ENCODE assay signal across 12 cellular contexts in genomic region chr11:3155691-3156258, GRCh38. TPM values are rescaled to one million over a fixed set of nuclear protein-coding genes. Genes with fewer than 3 reads are reported as not detected.
A peak's percentile ranks its signal among the peaks of the same experiment; 100 is the strongest.
DNase-seq lines count a peak whose midpoint lies in the region; ATAC-seq, FAIRE-seq and TF ChIP-seq lines count a peak whose summit lies in the region.
"Had no signal": no experiment of that assay in that cellular context is flagged by ENCODE, and none has a peak within 500 bp of the region (broad histone marks: within the 10 kb centered on the region; RNA-seq: fewer than 3 reads in every experiment).

No MANE protein-coding gene starts in this region.

- peaks cover 31% of the 10 kb centered on the region for H3K4me1 Mint-ChIP-seq in central memory CD8-positive, alpha-beta T cell

- no peak overlapping the region for H3K9ac ChIP-seq in liver (ENCODE audit: low read depth in 1 of 2, low read length in 2 of 2)
- peak overlapping the region; percentile 44 to 51 for H3K9ac ChIP-seq in stomach smooth muscle (ENCODE audit: low read length in 2 of 2)

- 86% methylated on average over 16 of the region's 16 CpGs for WGBS in liver

- H3K4me1 ChIP-seq in liver (ENCODE audit: control insufficient read depth in 4 of 4, insufficient read depth in 4 of 4, low read length in 3 of 4) (peaks cover 0 to 6% (median 1%) of the 10 kb centered on the region in 4 donors), stomach smooth muscle (ENCODE audit: control insufficient read depth, insufficient read depth, low read length) (peaks cover 69% of the 10 kb centered on the region)

- H3K27ac ChIP-seq in liver (ENCODE audit: low read depth in 1 of 2, low read length in 2 of 2) (peak overlapping the region; percentile 16 to 37), stomach smooth muscle (ENCODE audit: low read length) (peak overlapping the region; percentile 93)

- peaks cover 4% of the 10 kb centered on the region for H3K36me3 Mint-ChIP-seq in central memory CD8-positive, alpha-beta T cell (ENCODE audit: insufficient read depth)
- H3K36me3 Mint-ChIP-seq: activated naive CD8-positive, alpha-beta T cell had no signal

- H3K27me3 ChIP-seq in liver (ENCODE audit: control insufficient read depth in 4 of 4, insufficient read depth in 4 of 4, low read length in 3 of 4) = no peaks in the 10 kb centered on the region
- no peaks in the 10 kb centered on the region for H3K27me3 ChIP-seq in stomach smooth muscle (ENCODE audit: control insufficient read depth in 1 of 2, insufficient read depth in 2 of 2, low read length in 2 of 2)

- H3K36me3 ChIP-seq in liver (ENCODE audit: control insufficient read depth in 4 of 4, insufficient read depth in 3 of 4, low read depth in 1 of 4, low read length in 3 of 4) = no peaks in the 10 kb centered on the region
- peaks cover 2 to 5% of the 10 kb centered on the region in 2 donors for H3K36me3 ChIP-seq in stomach smooth muscle (ENCODE audit: control insufficient read depth in 2 of 2, insufficient read depth in 2 of 2, low read length in 2 of 2)

- TF ChIP-seq CTCF in liver (IDR thresholded peaks at IDR 0.05; ENCODE audit: low read depth, low read length, missing input control) = no peak

- DNase-seq in GM04503 (ENCODE audit: low read depth) = peak; percentile 53
- no peak for DNase-seq in central memory CD8-positive, alpha-beta T cell (ENCODE audit: low spot score in 2 of 2)
- DNase-seq in anterior cingulate cortex (lab: John Stamatoyannopoulos, UW) = no peak
- DNase-seq in hippocampal formation (lab: John Stamatoyannopoulos, UW) = no peak
- DNase-seq in activated effector memory CD4-positive, alpha-beta T cell treated with anti-CD3 and anti-CD28 coated beads, Interleukin-2, amount 50 U/mL, for 16 hours = no peak
- no peak for DNase-seq in GM19239 (ENCODE audit: insufficient read length, low spot score)
- DNase-seq: activated CD4-positive, alpha-beta T cell treated with anti-CD3 and anti-CD28 coated beads for 1 hour; NCI-H2029; RPMI8226 had no signal

- H3K4me3 Mint-ChIP-seq in central memory CD8-positive, alpha-beta T cell = no peak overlapping the region
- H3K4me3 Mint-ChIP-seq: activated naive CD8-positive, alpha-beta T cell had no signal

- FAIRE-seq in GM19239 (lab: Jason Lieb, UNC) = no peak

- no peaks in the 10 kb centered on the region for H3K27me3 Mint-ChIP-seq in central memory CD8-positive, alpha-beta T cell
- H3K27me3 Mint-ChIP-seq: activated naive CD8-positive, alpha-beta T cell had no signal

- H3K27ac Mint-ChIP-seq in central memory CD8-positive, alpha-beta T cell (ENCODE audit: low read depth) = peak overlapping the region; percentile 74
- H3K27ac Mint-ChIP-seq: activated naive CD8-positive, alpha-beta T cell had no signal

- ATAC-seq in central memory CD8-positive, alpha-beta T cell (replicated peaks; ENCODE audit: extremely low read depth, poor library complexity, severe bottlenecking) = no peak

- no peak for TF ChIP-seq RAD21 in liver (IDR thresholded peaks at IDR 0.05)

- H3K9me3 ChIP-seq in liver (ENCODE audit: control insufficient read depth in 4 of 4, low read length in 3 of 4) (no peaks in the 10 kb centered on the region), stomach smooth muscle (ENCODE audit: control insufficient read depth in 2 of 2, low read length in 2 of 2) (no peaks in the 10 kb centered on the region)

- no peaks in the 10 kb centered on the region for H3K9me3 Mint-ChIP-seq in central memory CD8-positive, alpha-beta T cell

- H3K4me3 ChIP-seq in liver (ENCODE audit: low read depth in 1 of 3, low read length in 3 of 3) = no peak overlapping the region
- H3K4me3 ChIP-seq in stomach smooth muscle (ENCODE audit: low read length in 2 of 2) = peak overlapping the region; percentile 3 to 60

TF ChIP-seq in liver, 16 proteins besides CTCF, POLR2A, EP300 and RAD21:
- TF ChIP-seq EGR1 (IDR thresholded peaks at IDR 0.05; ENCODE audit: low read depth in 2 of 2) (no peak), YY1 (IDR thresholded peaks at IDR 0.05) (no peak), REST (IDR thresholded peaks at IDR 0.05) (no peak), TAF1 (conservative IDR thresholded peaks at IDR 0.05) (no peak), ZBTB33 (IDR thresholded peaks at IDR 0.05) (no peak), HNF4A (conservative IDR thresholded peaks at IDR 0.05) (no peak), HNF4G (IDR thresholded peaks at IDR 0.05) (no peak), NR2F2 (IDR thresholded peaks at IDR 0.05) (no peak), SP1 (IDR thresholded peaks at IDR 0.05) (no peak), MAX (IDR thresholded peaks at IDR 0.05) (no peak), FOXA2 (IDR thresholded peaks at IDR 0.05) (no peak), JUND (IDR thresholded peaks at IDR 0.05) (no peak), ATF3 (IDR thresholded peaks at IDR 0.05) (no peak), GABPA (IDR thresholded peaks at IDR 0.05 in 1 of 2, conservative IDR thresholded peaks at IDR 0.05 in 1 of 2) (no peak), RXRA (IDR thresholded peaks at IDR 0.05) (no peak), FOXA1 (IDR thresholded peaks at IDR 0.05) (no peak)

RNA-seq across cellular contexts. Expression of gene OSBPL5, which starts 9.3 kb away (rescaled TPM):
- 1 to 10 TPM; 5.6 to 6.2 TPM for total RNA-seq in liver
- polyA plus RNA-seq in liver = 1 to 10 TPM in 1 of 2 donors, under 1 TPM in 1; 0.74 to 2.1 TPM

Comparison
In these comparisons a context has a peak if more than half of its experiments do, and no peak if none do; other contexts are left out.
1. H3K4me3 ChIP-seq: peak in stomach smooth muscle (2 of 2); none in liver (0 of 3).
2. H3K9ac ChIP-seq: peak in stomach smooth muscle (2 of 2); none in liver (0 of 2).